In genomic region chr4:30776451-30776850, GRCh38 we compare ENCODE assay signal across 18 cellular contexts.
"Had no signal": no experiment of that assay in that cellular context is flagged by ENCODE, and none has a peak within 500 bp of the region (broad histone marks: within the 10 kb centered on the region; RNA-seq: fewer than 3 reads in every experiment).

No MANE protein-coding gene starts in this region.

- H3K36me3 Mint-ChIP-seq: naive B cell; stimulated activated memory B cell treated with anti-CD40 and anti-IgM and Interleukin-4, amounts not matched to agents 10 μg/mL and 1 μg/mL and 100 μg/mL, for 72 hours had no signal

- H3K4me1 ChIP-seq: lower lobe of right lung, spleen, testis, tibial nerve had no signal

- DNase-seq: effector CD8-positive, alpha-beta T cell; foreskin keratinocyte; kidney; left cardiac atrium; left ventricle myocardium inferior; lower lobe of right lung; mesenchymal stem cell; naive B cell; nephron progenitor cell; spleen; stimulated activated CD4-positive, alpha-beta T cell treated with anti-CD3 and anti-CD28 coated beads, Interleukin-15, amount 100 ng/mL, for 24 hours; stimulated activated CD4-positive, alpha-beta T cell treated with anti-CD3 and anti-CD28 coated beads, Interleukin-1b, Interleukin-23, amount 100 ng/mL, for 48 hours; stimulated activated CD4-positive, alpha-beta T cell treated with anti-CD3 and anti-CD28 coated beads, Interleukin-4, amount 100 ng/mL, for 24 hours; testis had no signal

- H3K4me1 Mint-ChIP-seq: naive B cell; stimulated activated memory B cell treated with anti-CD40 and anti-IgM and Interleukin-4, amounts not matched to agents 10 μg/mL and 1 μg/mL and 100 μg/mL, for 72 hours had no signal

- H3K36me3 ChIP-seq: left ventricle myocardium inferior, lower lobe of right lung, spleen, tibial nerve had no signal

- H3K27ac Mint-ChIP-seq: naive B cell; nephron progenitor cell; stimulated activated memory B cell treated with anti-CD40 and anti-IgM and Interleukin-4, amounts not matched to agents 10 μg/mL and 1 μg/mL and 100 μg/mL, for 72 hours; stimulated activated naive CD8-positive, alpha-beta T cell treated with anti-CD3 and anti-CD28 coated beads, Interleukin-15, Interleukin-2, amounts not matched to agents 100 ng/mL and 50 ng/mL, for 24 hours had no signal

- H3K9me3 ChIP-seq: left ventricle myocardium inferior, lower lobe of right lung, spleen, testis, tibial nerve had no signal

- H3K4me3 ChIP-seq: coronary artery, left ventricle myocardium inferior, lower lobe of right lung, spleen, testis, tibial nerve had no signal

- H3K27me3 ChIP-seq: foreskin keratinocyte, spleen, testis, tibial nerve had no signal

- H3K9me3 Mint-ChIP-seq: naive B cell; nephron progenitor cell; stimulated activated memory B cell treated with anti-CD40 and anti-IgM and Interleukin-4, amounts not matched to agents 10 μg/mL and 1 μg/mL and 100 μg/mL, for 72 hours had no signal

- FAIRE-seq: kidney had no signal

- H3K4me3 Mint-ChIP-seq: naive B cell; nephron progenitor cell; stimulated activated memory B cell treated with anti-CD40 and anti-IgM and Interleukin-4, amounts not matched to agents 10 μg/mL and 1 μg/mL and 100 μg/mL, for 72 hours; stimulated activated naive CD8-positive, alpha-beta T cell treated with anti-CD3 and anti-CD28 coated beads, Interleukin-15, Interleukin-2, amounts not matched to agents 100 ng/mL and 50 ng/mL, for 24 hours had no signal

- H3K27me3 Mint-ChIP-seq: naive B cell; stimulated activated memory B cell treated with anti-CD40 and anti-IgM and Interleukin-4, amounts not matched to agents 10 μg/mL and 1 μg/mL and 100 μg/mL, for 72 hours; stimulated activated naive CD8-positive, alpha-beta T cell treated with anti-CD3 and anti-CD28 coated beads, Interleukin-15, Interleukin-2, amounts not matched to agents 100 ng/mL and 50 ng/mL, for 24 hours had no signal

- H3K27ac ChIP-seq: coronary artery, foreskin keratinocyte, left ventricle myocardium inferior, lower lobe of right lung, testis, tibial nerve had no signal
